9 cellular contexts compared by ENCODE assay signal in genomic region chr1:192610114-192610958, GRCh38. TPM values are rescaled to one million over a fixed set of nuclear protein-coding genes. Genes with fewer than 3 reads are reported as not detected.
DNase-seq lines count a peak whose midpoint lies in the region; ATAC-seq, FAIRE-seq and TF ChIP-seq lines count a peak whose summit lies in the region.
"Had no signal": no experiment of that assay in that cellular context is flagged by ENCODE, and none has a peak within 500 bp of the region (broad histone marks: within the 10 kb centered on the region; RNA-seq: fewer than 3 reads in every experiment).

No MANE protein-coding gene starts in this region.

- H3K27me3 Mint-ChIP-seq in stimulated activated naive CD8-positive, alpha-beta T cell treated with anti-CD3 and anti-CD28 coated beads, Interleukin-15, amount 100 ng/mL, for 72 hours = no peaks in the 10 kb centered on the region
- H3K27me3 Mint-ChIP-seq: activated naive CD4-positive, alpha-beta T cell treated with anti-CD3 and anti-CD28 coated beads, Interleukin-2, amount 50 U/mL, for 24 hours had no signal

- intact Hi-C loops in left ventricle myocardium inferior (cut with micrococcal nuclease) = loop anchor here (10.0 kb wide), 1 partner anchor 404 kb away; no protein-coding TSS in a partner anchor
- intact Hi-C loops in left ventricle myocardium superior (cut with micrococcal nuclease) = loop anchor here (5.0 kb wide), 1 partner anchor 133 kb away; no protein-coding TSS in a partner anchor
- intact Hi-C loops in Panc1 (cut with micrococcal nuclease; ENCODE audit: unreplicated experiment) = loop anchor here (1.0 kb wide), 1 partner anchor 133 kb away; no protein-coding TSS in a partner anchor
- intact Hi-C loops in transverse colon (cut with DNase I; ENCODE audit: low total_unique reads) = no loop called here

- no peak for TF ChIP-seq EP300 in transverse colon (IDR thresholded peaks at IDR 0.05; ENCODE audit: low read depth)

- TF ChIP-seq CTCF in left ventricle myocardium inferior (IDR thresholded peaks at IDR 0.05; ENCODE audit: borderline replicate concordance) (peak; percentile 67), Panc1 (IDR thresholded peaks at IDR 0.05) (peak; percentile 3; the same call in 1 of the 2 replicates), fibroblast of mammary gland (conservative IDR thresholded peaks at IDR 0.05; ENCODE audit: control insufficient read depth, insufficient read depth, low read depth, low read length) (peak; percentile 53), transverse colon (IDR thresholded peaks at IDR 0.05) (peak; percentile 41 to 73 (median 58))

- no peak overlapping the region for H3K4me3 ChIP-seq in left ventricle myocardium inferior
- H3K4me3 ChIP-seq in Panc1 (ENCODE audit: low read depth in 2 of 2, low read length in 2 of 2) = no peak overlapping the region
- H3K4me3 ChIP-seq in fibroblast of mammary gland (ENCODE audit: control insufficient read depth, low read depth, low read length) = no peak overlapping the region
- no peak overlapping the region for H3K4me3 ChIP-seq in transverse colon

- ATAC-seq in left ventricle myocardium superior = no peak
- no peak for ATAC-seq in Panc1
- no peak for ATAC-seq in stimulated activated naive CD8-positive, alpha-beta T cell treated with anti-CD3 and anti-CD28 coated beads, Interleukin-15, amount 100 ng/mL, for 72 hours
- no peak for ATAC-seq in GM18858 (IDR thresholded peaks at IDR 0.05; ENCODE audit: unreplicated experiment)

- TF ChIP-seq POLR2A in transverse colon (IDR thresholded peaks at IDR 0.05) (no peak), GM12892 (IDR thresholded peaks at IDR 0.05; ENCODE audit: low read depth, low read length) (no peak)

- no peak for FAIRE-seq in GM12892 (lab: Jason Lieb, UNC)

- H3K9me3 ChIP-seq in left ventricle myocardium inferior (replicated peaks) = no peaks in the 10 kb centered on the region
- H3K9me3 ChIP-seq in Panc1 (ENCODE audit: control insufficient read depth, insufficient read depth, low read depth, low read length) = no peaks in the 10 kb centered on the region
- no peaks in the 10 kb centered on the region for H3K9me3 ChIP-seq in transverse colon

- H3K4me1 Mint-ChIP-seq in stimulated activated naive CD8-positive, alpha-beta T cell treated with anti-CD3 and anti-CD28 coated beads, Interleukin-15, amount 100 ng/mL, for 72 hours = peaks cover 15% of the 10 kb centered on the region

- H3K27ac ChIP-seq in left ventricle myocardium inferior (replicated peaks) = no peak overlapping the region
- H3K27ac ChIP-seq in Panc1 (ENCODE audit: low read length) = no peak overlapping the region
- no peak overlapping the region for H3K27ac ChIP-seq in transverse colon

- no TSS peak for BruUV-seq in Panc1 (replicated peaks; lab: Mats Ljungman, UMichigan)

- H3K4me1 ChIP-seq in left ventricle myocardium inferior = no peaks in the 10 kb centered on the region
- H3K4me1 ChIP-seq in Panc1 (ENCODE audit: control insufficient read depth, insufficient read depth, low read length) = no peaks in the 10 kb centered on the region
- H3K4me1 ChIP-seq in transverse colon = peaks cover 0 to 8% (median 0%) of the 10 kb centered on the region in 4 donors

- 55 to 58% methylated on average over 3 of the region's 3 CpGs for WGBS in transverse colon (ENCODE audit: low coverage in 1 of 2), 2 donors

- no peaks in the 10 kb centered on the region for H3K27me3 ChIP-seq in left ventricle myocardium inferior (ENCODE audit: low read depth)
- H3K27me3 ChIP-seq in Panc1 (ENCODE audit: control insufficient read depth, insufficient read depth, low read length) = no peaks in the 10 kb centered on the region
- H3K27me3 ChIP-seq in transverse colon = no peaks in the 10 kb centered on the region

- no peak overlapping the region for H3K4me3 Mint-ChIP-seq in stimulated activated naive CD8-positive, alpha-beta T cell treated with anti-CD3 and anti-CD28 coated beads, Interleukin-15, amount 100 ng/mL, for 72 hours

- DNase-seq in left ventricle myocardium inferior (no peak), left ventricle myocardium superior (no peak), Panc1 (ENCODE audit: low read depth, low spot score) (no peak), fibroblast of mammary gland (ENCODE audit: low read depth) (peak; percentile 55), transverse colon (no peak), GM12892 (ENCODE audit: insufficient read length) (no peak)
- DNase-seq in stimulated activated naive CD8-positive, alpha-beta T cell treated with anti-CD3 and anti-CD28 coated beads, Interleukin-15, amount 100 ng/mL, for 72 hours = no peak

- H3K9me3 Mint-ChIP-seq in stimulated activated naive CD8-positive, alpha-beta T cell treated with anti-CD3 and anti-CD28 coated beads, Interleukin-15, amount 100 ng/mL, for 72 hours = no peaks in the 10 kb centered on the region
- H3K9me3 Mint-ChIP-seq: activated naive CD4-positive, alpha-beta T cell treated with anti-CD3 and anti-CD28 coated beads, Interleukin-2, amount 50 U/mL, for 24 hours had no signal

- in situ Hi-C loops in Panc1 (cut with HindIII; ENCODE audit: low pct_unique_long_range_greater_than_20kb, low sequenced_read_pairs) (no loop called here), transverse colon (cut with MboI; ENCODE audit: low pct_ligation_motif_present in 1 of 4, low pct_unique_long_range_greater_than_20kb in 1 of 4, low sequenced_read_pairs in 3 of 4) (loop anchor here in 2 of 4 donors (5.0 to 25.0 kb wide), 3 partner anchors 133 to 427 kb away; no protein-coding TSS in a partner anchor)

- no peak overlapping the region for H3K27ac Mint-ChIP-seq in stimulated activated naive CD8-positive, alpha-beta T cell treated with anti-CD3 and anti-CD28 coated beads, Interleukin-15, amount 100 ng/mL, for 72 hours

- CTCF ChIA-PET in Panc1 (lab: Charles Lee) = no interaction called here

- no peaks in the 10 kb centered on the region for H3K36me3 ChIP-seq in left ventricle myocardium inferior
- H3K36me3 ChIP-seq in Panc1 (ENCODE audit: control insufficient read depth, insufficient read depth, low read length) = no peaks in the 10 kb centered on the region
- H3K36me3 ChIP-seq in transverse colon = no peaks in the 10 kb centered on the region

- POLR2A ChIA-PET in Panc1 (lab: Charles Lee) = no interaction called here

RNA-seq across cellular contexts. Expression of gene RGS13, which starts 25.6 kb away (rescaled TPM):
- total RNA-seq in left ventricle myocardium inferior (0.22 TPM), left ventricle myocardium superior (not detected), Panc1 (2021; ENCODE audit: unreplicated experiment) (not detected), transverse colon (1 to 10 TPM in 2 of 4 donors, not detected in 2; 1.2 to 1.3 TPM)
- polyA plus RNA-seq in Panc1 (2012; ENCODE audit: insufficient read length) = not detected
- polyA plus RNA-seq in GM12892 (2012; ENCODE audit: missing spikeins) = 0.21 TPM

RNA-seq across cellular contexts. Expression of gene RGS1, which starts 34.8 kb away (rescaled TPM):
- total RNA-seq in left ventricle myocardium inferior (0.74 TPM), left ventricle myocardium superior (0.59 TPM), Panc1 (2021; ENCODE audit: unreplicated experiment) (not detected), transverse colon (100 to 1,000 TPM in 1 of 4 donors, 10 to 100 TPM in 3; 38.5 to 160 (median 49.8) TPM)
- not detected for polyA plus RNA-seq in Panc1 (2012; ENCODE audit: insufficient read length)
- polyA plus RNA-seq in GM12892 (2012; ENCODE audit: missing spikeins) = 434 TPM

Comparison
In these comparisons a context has a peak if more than half of its experiments do, and no peak if none do; other contexts are left out.
1. CTCF ChIP-seq: peak in every context shown above with its lines; median percentile 67 in left ventricle myocardium inferior; 58 in transverse colon; 53 in fibroblast of mammary gland; 3 in Panc1.
2. RNA of gene RGS1, which starts 34.8 kb away (total RNA-seq): 38.5 to 160 TPM in transverse colon; 0.74 TPM in left ventricle myocardium inferior (single experiment), 0.59 TPM in left ventricle myocardium superior (single experiment) and not detected in Panc1 (single experiment); every median in the first group is over 10 times any median in the second.